11 cellular contexts compared by ENCODE assay signal in the genomic region with DNA sequence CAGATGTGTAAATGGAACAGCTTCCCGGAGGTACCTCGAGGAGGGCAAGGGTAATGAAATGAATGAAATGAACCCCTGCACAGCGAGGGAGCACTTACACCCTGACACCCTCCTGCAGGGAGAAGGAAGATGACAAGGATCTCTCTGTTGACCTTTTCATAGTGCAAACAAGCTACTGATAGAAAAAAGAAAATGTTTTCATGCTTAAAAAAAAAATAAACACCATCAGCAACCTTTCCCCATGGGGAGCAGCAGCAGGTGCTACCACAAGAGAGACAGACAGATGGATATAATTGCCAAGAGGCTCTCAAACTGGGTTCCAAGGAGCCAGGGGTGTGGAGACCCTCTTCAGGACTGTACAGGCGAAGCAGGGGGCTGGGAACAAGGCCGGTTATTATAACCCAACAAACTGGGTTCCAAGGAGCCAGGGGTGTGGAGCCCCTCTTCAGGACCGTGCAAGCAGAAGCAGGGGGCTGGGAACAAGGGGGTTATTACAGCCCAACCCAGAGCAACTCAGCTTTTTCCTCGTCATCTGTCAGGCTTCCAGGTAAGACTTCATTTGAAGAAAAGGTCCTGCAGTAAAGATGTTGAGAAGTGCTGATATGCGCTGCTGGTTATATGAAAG. TPM values are rescaled to one million over a fixed set of nuclear protein-coding genes. Genes with fewer than 3 reads are reported as not detected.
DNase-seq lines count a peak whose midpoint lies in the region; ATAC-seq and TF ChIP-seq lines count a peak whose summit lies in the region.
"Had no signal": no experiment of that assay in that cellular context is flagged by ENCODE, and none has a peak within 500 bp of the region (broad histone marks: within the 10 kb centered on the region; RNA-seq: fewer than 3 reads in every experiment).

No MANE protein-coding gene starts in this region.

- POLR2A ChIA-PET in activated CD4-positive, alpha-beta T cell treated with anti-CD3 and anti-CD28 coated beads, Interleukin-2, amount 10 ng/mL, durations not matched to agents 7 days and 5 days (lab: Charles Lee): no interaction called here

- H3K27me3 ChIP-seq in CD4-positive, CD25-positive, alpha-beta regulatory T cell (ENCODE audit: control insufficient read depth, insufficient read depth, low read length): no peaks in the 10 kb centered on the region
- H3K27me3 ChIP-seq in right atrium auricular region (no peaks in the 10 kb centered on the region), psoas muscle (ENCODE audit: insufficient read depth in 3 of 3, low read length in 2 of 3) (no peaks in the 10 kb centered on the region)

- H3K36me3 Mint-ChIP-seq in CD4-positive, CD25-positive, alpha-beta regulatory T cell: no peaks in the 10 kb centered on the region
- peaks cover 4% of the 10 kb centered on the region for H3K36me3 Mint-ChIP-seq in activated CD4-positive, alpha-beta T cell treated with anti-CD3 and anti-CD28 coated beads, Interleukin-2, amount 10 ng/mL, durations not matched to agents 7 days and 5 days (ENCODE audit: low read depth)
- H3K36me3 Mint-ChIP-seq: activated naive CD4-positive, alpha-beta T cell treated with anti-CD3 and anti-CD28 coated beads, Interleukin-2, amount 50 U/mL, for 24 hours had no signal

- peak overlapping the region in 2 of 3 donors; percentile 49 to 71 for H3K27ac Mint-ChIP-seq in CD4-positive, CD25-positive, alpha-beta regulatory T cell
- no peak overlapping the region for H3K27ac Mint-ChIP-seq in activated CD4-positive, alpha-beta T cell treated with anti-CD3 and anti-CD28 coated beads, Interleukin-2, amount 10 ng/mL, durations not matched to agents 7 days and 5 days
- H3K27ac Mint-ChIP-seq: activated naive CD4-positive, alpha-beta T cell treated with anti-CD3 and anti-CD28 coated beads, Interleukin-2, amount 50 U/mL, for 24 hours had no signal

- 59 to 71% (median 61%) methylated on average over 8 of the region's 8 CpGs for WGBS in psoas muscle, 3 donors

- peaks cover 0 to 4% (median 0%) of the 10 kb centered on the region in 4 donors for H3K4me1 Mint-ChIP-seq in CD4-positive, CD25-positive, alpha-beta regulatory T cell
- H3K4me1 Mint-ChIP-seq in activated CD4-positive, alpha-beta T cell treated with anti-CD3 and anti-CD28 coated beads, Interleukin-2, amount 10 ng/mL, durations not matched to agents 7 days and 5 days: no peaks in the 10 kb centered on the region
- H3K4me1 Mint-ChIP-seq: activated naive CD4-positive, alpha-beta T cell treated with anti-CD3 and anti-CD28 coated beads, Interleukin-2, amount 50 U/mL, for 24 hours had no signal

- no peak for DNase-seq in CD4-positive, CD25-positive, alpha-beta regulatory T cell
- DNase-seq in NCI-H345 (lab: John Stamatoyannopoulos, UW): peak; percentile 64
- no peak for DNase-seq in right atrium auricular region (ENCODE audit: low spot score)
- DNase-seq in psoas muscle: no peak
- no peak for DNase-seq in stimulated activated CD8-positive, alpha-beta memory T cell treated with anti-CD3 and anti-CD28 coated beads, Interleukin-4, amount 100 ng/mL, for 48 hours
- DNase-seq in activated CD4-positive, alpha-beta T cell treated with anti-CD3 and anti-CD28 coated beads, Interleukin-2, amount 10 ng/mL, durations not matched to agents 7 days and 5 days: no peak
- no peak for DNase-seq in omental fat pad (ENCODE audit: low spot score)
- no peak for DNase-seq in T-helper 2 cell
- DNase-seq: effector CD8-positive, alpha-beta T cell; nucleus accumbens had no signal

- H3K4me1 ChIP-seq in CD4-positive, CD25-positive, alpha-beta regulatory T cell (ENCODE audit: control insufficient read depth, insufficient read depth, low read length, poor library complexity, severe bottlenecking): no peaks in the 10 kb centered on the region
- H3K4me1 ChIP-seq in right atrium auricular region (peaks cover 0 to 39% of the 10 kb centered on the region in 2 donors), psoas muscle (peaks cover 13% of the 10 kb centered on the region)

- H3K36me3 ChIP-seq in CD4-positive, CD25-positive, alpha-beta regulatory T cell (ENCODE audit: control insufficient read depth, insufficient read depth, low read length): no peaks in the 10 kb centered on the region
- H3K36me3 ChIP-seq in right atrium auricular region: no peaks in the 10 kb centered on the region
- H3K36me3 ChIP-seq in psoas muscle (ENCODE audit: insufficient read depth in 1 of 2, low read depth in 1 of 2): no peaks in the 10 kb centered on the region

- intact Hi-C loops in psoas muscle (cut with DNase I): no loop called here

- ATAC-seq in CD4-positive, CD25-positive, alpha-beta regulatory T cell (ENCODE audit: low read depth in 2 of 2): no peak
- ATAC-seq in psoas muscle (peak in 1 of 4 donors; percentile 28), omental fat pad (ENCODE audit: low FRiP score) (no peak)

- H3K27me3 Mint-ChIP-seq in CD4-positive, CD25-positive, alpha-beta regulatory T cell: no peaks in the 10 kb centered on the region
- no peaks in the 10 kb centered on the region for H3K27me3 Mint-ChIP-seq in activated CD4-positive, alpha-beta T cell treated with anti-CD3 and anti-CD28 coated beads, Interleukin-2, amount 10 ng/mL, durations not matched to agents 7 days and 5 days
- H3K27me3 Mint-ChIP-seq: activated naive CD4-positive, alpha-beta T cell treated with anti-CD3 and anti-CD28 coated beads, Interleukin-2, amount 50 U/mL, for 24 hours had no signal

- H3K9me3 Mint-ChIP-seq in CD4-positive, CD25-positive, alpha-beta regulatory T cell: peaks cover 0 to 1% (median 0%) of the 10 kb centered on the region in 7 donors
- H3K9me3 Mint-ChIP-seq in activated CD4-positive, alpha-beta T cell treated with anti-CD3 and anti-CD28 coated beads, Interleukin-2, amount 10 ng/mL, durations not matched to agents 7 days and 5 days: peaks cover 19% of the 10 kb centered on the region
- H3K9me3 Mint-ChIP-seq: activated naive CD4-positive, alpha-beta T cell treated with anti-CD3 and anti-CD28 coated beads, Interleukin-2, amount 50 U/mL, for 24 hours had no signal

- no peak overlapping the region for H3K27ac ChIP-seq in CD4-positive, CD25-positive, alpha-beta regulatory T cell (ENCODE audit: insufficient read depth, low read length, poor library complexity, severe bottlenecking)
- peak overlapping the region; percentile 72 to 77 for H3K27ac ChIP-seq in right atrium auricular region
- H3K27ac ChIP-seq in psoas muscle: peak overlapping the region; percentile 72

- CTCF ChIA-PET in activated CD4-positive, alpha-beta T cell treated with anti-CD3 and anti-CD28 coated beads, Interleukin-2, amount 10 ng/mL, durations not matched to agents 7 days and 5 days (lab: Charles Lee): no interaction called here

- H3K9me3 ChIP-seq in CD4-positive, CD25-positive, alpha-beta regulatory T cell (ENCODE audit: control insufficient read depth in 2 of 2, low read length in 2 of 2): no peaks in the 10 kb centered on the region
- H3K9me3 ChIP-seq in right atrium auricular region: no peaks in the 10 kb centered on the region
- H3K9me3 ChIP-seq in psoas muscle: no peaks in the 10 kb centered on the region

- TF ChIP-seq CTCF in right atrium auricular region (IDR thresholded peaks at IDR 0.05): no peak
- TF ChIP-seq CTCF in psoas muscle (IDR thresholded peaks at IDR 0.05): no peak
- TF ChIP-seq CTCF in omental fat pad (IDR thresholded peaks at IDR 0.05): no peak

- no peak overlapping the region for H3K4me3 Mint-ChIP-seq in CD4-positive, CD25-positive, alpha-beta regulatory T cell
- H3K4me3 Mint-ChIP-seq in activated CD4-positive, alpha-beta T cell treated with anti-CD3 and anti-CD28 coated beads, Interleukin-2, amount 10 ng/mL, durations not matched to agents 7 days and 5 days: no peak overlapping the region
- H3K4me3 Mint-ChIP-seq: activated naive CD4-positive, alpha-beta T cell treated with anti-CD3 and anti-CD28 coated beads, Interleukin-2, amount 50 U/mL, for 24 hours had no signal

- no peak overlapping the region for H3K4me3 ChIP-seq in CD4-positive, CD25-positive, alpha-beta regulatory T cell (ENCODE audit: low read depth, low read length)
- no peak overlapping the region for H3K4me3 ChIP-seq in right atrium auricular region
- no peak overlapping the region for H3K4me3 ChIP-seq in psoas muscle

RNA-seq across cellular contexts. Expression of gene RPH3AL, which starts 0.7 kb away (rescaled TPM):
- total RNA-seq in CD4-positive, CD25-positive, alpha-beta regulatory T cell: 5.6 TPM
- 1 to 10 TPM in 2 of 4 donors, under 1 TPM in 2; 0.65 to 4.8 (median 1.9) TPM for polyA plus RNA-seq in CD4-positive, CD25-positive, alpha-beta regulatory T cell
- total RNA-seq in right atrium auricular region: 10 to 100 TPM in 1 of 2 donors, 1 to 10 TPM in 1; 7.2 to 13.1 TPM
- total RNA-seq in psoas muscle: 10 to 100 TPM in 1 of 4 donors, 1 to 10 TPM in 3; 5.7 to 18.5 (median 9.8) TPM
- 10 to 100 TPM in 1 of 3 donors, 1 to 10 TPM in 2; 3.7 to 11.8 (median 6.3) TPM for polyA plus RNA-seq in psoas muscle
- total RNA-seq in activated CD4-positive, alpha-beta T cell treated with anti-CD3 and anti-CD28 coated beads, Interleukin-2, amount 10 ng/mL, durations not matched to agents 7 days and 5 days: 1 to 10 TPM; 3.2 to 4.6 TPM
- total RNA-seq in omental fat pad: 10 to 100 TPM; 10.0 to 51.1 (median 25.7) TPM
